ENCODE assay signal across 8 cellular contexts in the genomic region with DNA sequence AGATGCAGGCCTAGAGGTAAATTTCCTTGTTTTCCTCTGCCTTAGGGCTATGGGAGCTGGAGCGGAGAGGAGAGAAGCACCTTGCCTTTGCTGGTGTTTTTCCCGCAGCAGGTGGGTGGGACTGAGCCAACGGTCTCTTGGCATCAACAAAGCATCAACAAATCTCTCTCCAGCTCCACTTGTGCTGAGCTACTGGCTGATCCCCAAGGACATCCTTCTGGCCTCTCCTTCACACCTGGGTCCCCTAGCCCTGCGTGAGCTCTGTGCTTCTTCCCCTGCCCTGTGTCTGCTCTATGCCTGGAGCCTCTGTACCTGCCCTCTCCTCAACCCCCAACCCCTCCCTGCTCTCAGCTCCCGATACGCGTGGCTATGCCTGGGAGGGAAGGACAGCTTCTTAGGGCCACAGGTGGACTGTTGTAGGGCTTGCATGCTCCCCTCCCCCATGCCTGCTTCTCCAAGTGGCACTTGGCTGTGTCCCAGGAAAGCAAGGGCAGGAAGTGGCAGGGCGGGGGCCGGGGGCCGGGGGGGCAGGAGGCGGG.
DNase-seq lines count a peak whose midpoint lies in the region; ATAC-seq and TF ChIP-seq lines count a peak whose summit lies in the region.

No MANE protein-coding gene starts in this region.

- peak; percentile 30 for ATAC-seq in RWPE2 (ENCODE audit: low read depth)
- ATAC-seq in GM21526 (IDR thresholded peaks at IDR 0.05; ENCODE audit: low FRiP score, unreplicated experiment), result no peak
- no peak for ATAC-seq in GM21381 (IDR thresholded peaks at IDR 0.05; ENCODE audit: unreplicated experiment)

- peaks cover 46% of the 10 kb centered on the region for H3K4me1 ChIP-seq in RWPE2 (ENCODE audit: insufficient read depth, poor library complexity, severe bottlenecking)

- H3K9me3 ChIP-seq in RWPE2 (ENCODE audit: severe bottlenecking), result no peaks in the 10 kb centered on the region

- H3K36me3 ChIP-seq in RWPE2 (ENCODE audit: low read depth), result no peaks in the 10 kb centered on the region

- H3K4me3 ChIP-seq in LNCaP clone FGC (ENCODE audit: low read depth, low read length), result no peak overlapping the region; the same call in 1 of the 2 replicates
- H3K4me3 ChIP-seq in RWPE2 (ENCODE audit: severe bottlenecking), result no peak overlapping the region

- in situ Hi-C loops in ACHN (cut with HindIII; ENCODE audit: low pct_ligation_motif_present, low pct_unique_long_range_greater_than_20kb, low sequenced_read_pairs), result no loop called here

- TF ChIP-seq CTCF in LNCaP clone FGC (IDR thresholded peaks at IDR 0.05; ENCODE audit: control insufficient read depth, extremely low read depth, insufficient read depth) (no peak), RWPE2 (IDR thresholded peaks at IDR 0.05; ENCODE audit: poor library complexity, severe bottlenecking) (no peak)

- peak; percentile 25 for DNase-seq in ACHN
- DNase-seq in LNCaP clone FGC (ENCODE audit: low read depth), result peak; percentile 100
- DNase-seq in RWPE2 (ENCODE audit: low spot score), result no peak
- DNase-seq in AML-193 (lab: John Stamatoyannopoulos, UW), result no peak
- DNase-seq in stimulated activated CD4-positive, alpha-beta T cell treated with anti-CD3 and anti-CD28 coated beads, Interleukin-15, amount 100 ng/mL, for 24 hours, result no peak

- H3K27ac ChIP-seq in RWPE2 (ENCODE audit: poor library complexity, severe bottlenecking) (peak overlapping the region; percentile 65), layer of hippocampus (ENCODE audit: low read depth, low read length) (peak overlapping the region; percentile 20)

- H3K27me3 ChIP-seq in RWPE2 (ENCODE audit: insufficient read depth, poor library complexity, severe bottlenecking), result no peaks in the 10 kb centered on the region
- no peaks in the 10 kb centered on the region for H3K27me3 ChIP-seq in layer of hippocampus (ENCODE audit: control insufficient read depth, insufficient read depth, low read length)

Comparison
In these comparisons a context has a peak if more than half of its experiments do, and no peak if none do; other contexts are left out.
1. DNase-seq: peak in ACHN (single experiment) and LNCaP clone FGC (single experiment); none in RWPE2 (single experiment), AML-193 (0 of 2) and stimulated activated CD4-positive, alpha-beta T cell treated with anti-CD3 and anti-CD28 coated beads, Interleukin-15, amount 100 ng/mL, for 24 hours (single experiment).